ENCODE assay signal across 26 cellular contexts in the genomic region with DNA sequence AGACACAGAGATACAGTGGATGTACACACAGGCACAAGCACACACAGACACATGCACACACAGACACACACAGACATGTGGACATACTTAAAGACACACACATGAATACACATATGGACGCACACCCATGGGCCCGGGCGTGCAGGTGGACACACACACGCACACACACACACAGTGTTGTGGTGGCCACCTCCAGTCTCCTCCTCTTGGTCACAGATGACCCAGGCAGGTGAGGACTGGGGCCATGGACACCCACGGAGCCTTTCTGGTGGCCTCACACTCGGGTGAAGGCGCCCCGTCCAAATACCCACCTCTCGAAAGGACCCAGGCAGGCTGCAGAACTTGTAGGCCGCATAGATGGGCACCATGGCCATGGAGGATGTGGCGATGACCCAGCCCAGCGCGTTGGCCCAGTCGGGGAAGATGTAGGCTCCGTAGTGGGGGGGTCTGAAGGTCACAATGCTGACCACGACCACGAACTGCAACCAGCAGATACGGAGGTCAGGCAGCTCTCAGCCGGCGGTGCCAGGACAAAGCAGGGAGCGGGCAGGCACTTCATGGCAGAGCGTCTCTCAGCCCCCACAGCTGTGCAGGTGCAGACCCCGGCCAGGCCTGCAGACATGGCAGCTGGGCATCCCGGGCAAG. TPM values are rescaled to one million over a fixed set of nuclear protein-coding genes. Genes with fewer than 3 reads are reported as not detected.
"Had no signal": no experiment of that assay in that cellular context is flagged by ENCODE, and none has a peak within 500 bp of the region (broad histone marks: within the 10 kb centered on the region; RNA-seq: fewer than 3 reads in every experiment).

No MANE protein-coding gene starts in this region.

- H3K4me1 ChIP-seq: colonic mucosa, esophagus squamous epithelium, gastrocnemius medialis, neural progenitor cell, prostate gland had no signal

- H3K27me3 ChIP-seq: colonic mucosa, thyroid gland had no signal

- H3K36me3 ChIP-seq: colonic mucosa, esophagus squamous epithelium, gastrocnemius medialis, neural progenitor cell, prostate gland, thyroid gland had no signal

- H3K9ac ChIP-seq: neural progenitor cell had no signal

- H3K27ac Mint-ChIP-seq: activated B cell treated with CpG ODN at 0.5 μM for 24 hours; activated CD4-positive, alpha-beta T cell treated with anti-CD3 and anti-CD28 coated beads for 36 hours; activated naive CD4-positive, alpha-beta T cell treated with anti-CD3 and anti-CD28 coated beads, Interleukin-2, amount 50 U/mL, for 72 hours; activated T-helper 1 cell treated with anti-CD3 and anti-CD28 coated beads, Interleukin-12 subunit alpha, Interleukin-12 subunit beta, Interleukin-2, Interleukin-4 antibody, amounts not matched to agents 30 ng/mL and 10 ng/mL and 1 ng/mL, durations not matched to agents 14 hours and 24 hours and 36 hours; endodermal cell; naive thymus-derived CD4-positive, alpha-beta T cell; neural progenitor cell; T-helper 17 cell had no signal

- H3K4me3 ChIP-seq: colonic mucosa, esophagus squamous epithelium, gastrocnemius medialis, neural progenitor cell, prostate gland, thyroid gland had no signal

- H3K4me3 Mint-ChIP-seq: activated B cell treated with CpG ODN at 0.5 μM for 24 hours; activated CD4-positive, alpha-beta T cell treated with anti-CD3 and anti-CD28 coated beads for 36 hours; activated T-helper 1 cell treated with anti-CD3 and anti-CD28 coated beads, Interleukin-12 subunit alpha, Interleukin-12 subunit beta, Interleukin-2, Interleukin-4 antibody, amounts not matched to agents 30 ng/mL and 10 ng/mL and 1 ng/mL, durations not matched to agents 14 hours and 24 hours and 36 hours; central memory CD8-positive, alpha-beta T cell; endodermal cell; naive thymus-derived CD4-positive, alpha-beta T cell; neural progenitor cell; T-helper 17 cell had no signal

- H3K4me1 Mint-ChIP-seq: activated B cell treated with CpG ODN at 0.5 μM for 24 hours; activated CD4-positive, alpha-beta T cell treated with anti-CD3 and anti-CD28 coated beads for 36 hours; central memory CD8-positive, alpha-beta T cell; endodermal cell; naive thymus-derived CD4-positive, alpha-beta T cell; T-helper 17 cell had no signal

- H3K36me3 Mint-ChIP-seq: activated naive CD4-positive, alpha-beta T cell treated with anti-CD3 and anti-CD28 coated beads, Interleukin-2, amount 50 U/mL, for 72 hours; naive thymus-derived CD4-positive, alpha-beta T cell; neural progenitor cell had no signal

- H3K4me2 ChIP-seq: neural progenitor cell had no signal

- H2AFZ ChIP-seq: neural progenitor cell had no signal

- H3K9me3 ChIP-seq: colonic mucosa, gastrocnemius medialis, prostate gland, thyroid gland had no signal

- H3K9me3 Mint-ChIP-seq: activated B cell treated with CpG ODN at 0.5 μM for 24 hours; activated naive CD4-positive, alpha-beta T cell treated with anti-CD3 and anti-CD28 coated beads, Interleukin-2, amount 50 U/mL, for 72 hours; activated T-helper 1 cell treated with anti-CD3 and anti-CD28 coated beads, Interleukin-12 subunit alpha, Interleukin-12 subunit beta, Interleukin-2, Interleukin-4 antibody, amounts not matched to agents 30 ng/mL and 10 ng/mL and 1 ng/mL, durations not matched to agents 14 hours and 24 hours and 36 hours; endodermal cell had no signal

- H3K27ac ChIP-seq: colonic mucosa, esophagus squamous epithelium, gastrocnemius medialis, neural progenitor cell, prostate gland, thyroid gland had no signal

- ATAC-seq: activated CD4-positive, alpha-beta T cell treated with anti-CD3 and anti-CD28 coated beads for 36 hours; activated naive CD4-positive, alpha-beta T cell treated with anti-CD3 and anti-CD28 coated beads, Interleukin-2, amount 50 U/mL, for 72 hours; gastrocnemius medialis; left colon; naive thymus-derived CD4-positive, alpha-beta T cell; stimulated activated naive CD8-positive, alpha-beta T cell treated with anti-CD3 and anti-CD28 coated beads, Interleukin-15, Interleukin-2, amounts not matched to agents 100 U/mL and 50 U/mL, for 24 hours; T-helper 17 cell had no signal

- DNase-seq: activated B cell treated with CpG ODN at 0.5 μM for 24 hours; activated CD4-positive, alpha-beta T cell treated with anti-CD3 and anti-CD28 coated beads for 36 hours; activated CD4-positive, alpha-beta T cell treated with anti-CD3 and anti-CD28 coated beads, Interleukin-2, amount 50 U/mL, for 48 hours; activated gamma-delta T cell treated with Interleukin-2 at 50 U/mL for 16 hours; colonic mucosa; endodermal cell; esophagus squamous epithelium; gastrocnemius medialis; head of caudate nucleus; hypothalamus; left colon; naive thymus-derived CD4-positive, alpha-beta T cell; stimulated activated CD4-positive, alpha-beta T cell treated with anti-CD3 and anti-CD28 coated beads, Interleukin-12 subunit alpha, Interleukin-12 subunit beta, amount 100 ng/mL, for 4 hours; stimulated activated CD4-positive, alpha-beta T cell treated with anti-CD3 and anti-CD28 coated beads, Interleukin-4, amount 100 ng/mL, for 4 hours; stimulated activated naive CD8-positive, alpha-beta T cell treated with anti-CD3 and anti-CD28 coated beads, Interleukin-15, Interleukin-2, amounts not matched to agents 100 U/mL and 50 U/mL, for 24 hours; SW 1271; thyroid gland had no signal

RNA-seq across cellular contexts. Expression of gene SLC6A3, which starts 42.5 kb away (rescaled TPM):
- total RNA-seq: activated CD4-positive, alpha-beta T cell treated with anti-CD3 and anti-CD28 coated beads for 36 hours; activated naive CD4-positive, alpha-beta T cell treated with anti-CD3 and anti-CD28 coated beads, Interleukin-2, amount 50 U/mL, for 72 hours; activated T-helper 1 cell treated with anti-CD3 and anti-CD28 coated beads, Interleukin-12 subunit alpha, Interleukin-12 subunit beta, Interleukin-2, Interleukin-4 antibody, amounts not matched to agents 30 ng/mL and 10 ng/mL and 1 ng/mL, durations not matched to agents 14 hours and 24 hours and 36 hours; colonic mucosa; gastrocnemius medialis; left colon; lung microvascular endothelial cell; osteocyte; T-helper 17 cell; urinary bladder had no signal
- polyA plus RNA-seq: naive thymus-derived CD4-positive, alpha-beta T cell had no signal
